32 cellular contexts compared by ENCODE assay signal in the genomic region with DNA sequence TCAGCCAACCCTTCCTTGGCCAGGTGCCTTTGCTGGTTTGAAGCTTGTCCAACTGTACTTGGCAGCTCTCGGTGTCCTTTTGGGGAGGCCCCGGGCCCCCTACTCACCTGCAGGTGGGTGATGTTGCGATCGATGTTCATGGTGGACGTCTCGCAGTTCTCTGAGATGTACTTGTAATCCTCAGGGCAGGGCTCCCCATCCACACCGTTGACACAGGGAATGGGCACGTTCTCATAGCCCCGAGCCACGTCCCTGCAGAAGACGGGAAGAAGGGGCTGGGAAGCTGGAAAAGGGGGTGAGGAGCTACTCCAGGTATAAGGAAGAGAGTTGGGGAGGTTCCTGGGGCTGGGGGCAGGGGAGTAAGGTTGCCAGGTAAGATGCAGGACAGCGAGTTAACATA. TPM values are rescaled to one million over a fixed set of nuclear protein-coding genes. Genes with fewer than 3 reads are reported as not detected.
"Had no signal": no experiment of that assay in that cellular context is flagged by ENCODE, and none has a peak within 500 bp of the region (broad histone marks: within the 10 kb centered on the region; RNA-seq: fewer than 3 reads in every experiment).

No MANE protein-coding gene starts in this region.

- FAIRE-seq: TTC549 had no signal

- H3K27me3 ChIP-seq: ascending aorta, cardiac muscle cell had no signal

- H3K27ac ChIP-seq: ascending aorta, cardiac muscle cell, VCaP had no signal

- H3K9me3 ChIP-seq: ascending aorta had no signal

- ATAC-seq: activated CD4-positive, alpha-beta T cell treated with anti-CD3 and anti-CD28 coated beads for 36 hours; activated CD4-positive, CD25-positive, alpha-beta regulatory T cell treated with anti-CD3 and anti-CD28 coated beads, Interleukin-2, amount 50 U/mL, for 24 hours; activated CD8-positive, alpha-beta memory T cell treated with anti-CD3 and anti-CD28 coated beads, Interleukin-2, amount 10 ng/mL, durations not matched to agents 7 days and 5 days; activated CD8-positive, alpha-beta T cell treated with anti-CD3 and anti-CD28 coated beads, Interleukin-2, amount 10 ng/mL, durations not matched to agents 7 days and 5 days; activated naive CD8-positive, alpha-beta T cell treated with anti-CD3 and anti-CD28 coated beads, Interleukin-2, amount 50 U/mL, for 24 hours; WTC11 had no signal

- H3K4me1 ChIP-seq: ascending aorta had no signal

- DNase-seq: activated CD4-positive, alpha-beta memory T cell treated with anti-CD3 and anti-CD28 coated beads, Interleukin-2, amount 10 ng/mL, durations not matched to agents 7 days and 5 days; activated CD4-positive, alpha-beta T cell treated with anti-CD3 and anti-CD28 coated beads for 1 hour; activated CD4-positive, alpha-beta T cell treated with anti-CD3 and anti-CD28 coated beads for 36 hours; activated CD4-positive, alpha-beta T cell treated with anti-CD3 and anti-CD28 coated beads for 48 hours; activated CD4-positive, alpha-beta T cell treated with anti-CD3 and anti-CD28 coated beads, Interleukin-2, amount 10 ng/mL, durations not matched to agents 7 days and 5 days; activated CD4-positive, alpha-beta T cell treated with anti-CD3 and anti-CD28 coated beads, Interleukin-2, amount 50 U/mL, for 48 hours; activated CD4-positive, CD25-positive, alpha-beta regulatory T cell; activated CD8-positive, alpha-beta memory T cell treated with anti-CD3 and anti-CD28 coated beads for 24 hours; activated CD8-positive, alpha-beta memory T cell treated with anti-CD3 and anti-CD28 coated beads, Interleukin-2, amount 10 ng/mL, durations not matched to agents 7 days and 5 days; activated CD8-positive, alpha-beta memory T cell treated with anti-CD3 and anti-CD28 coated beads, Interleukin-2, amount 50 U/mL, for 48 hours; activated CD8-positive, alpha-beta T cell treated with anti-CD3 and anti-CD28 coated beads, Interleukin-2, amount 10 ng/mL, durations not matched to agents 7 days and 5 days; activated effector memory CD4-positive, alpha-beta T cell treated with Interleukin-2 at 50 U/mL for 16 hours; activated gamma-delta T cell; activated naive CD4-positive, alpha-beta T cell treated with anti-CD3 and anti-CD28 coated beads, Interleukin-2, amount 10 ng/mL, durations not matched to agents 7 days and 5 days; activated naive CD4-positive, alpha-beta T cell treated with Interleukin-2 at 50 U/mL for 16 hours; activated naive CD8-positive, alpha-beta T cell treated with anti-CD3 and anti-CD28 coated beads, Interleukin-2, amount 10 ng/mL, durations not matched to agents 7 days and 5 days; activated naive CD8-positive, alpha-beta T cell treated with anti-CD3 and anti-CD28 coated beads, Interleukin-2, amount 50 U/mL, for 24 hours; activated T-cell treated with anti-CD3 and anti-CD28 coated beads, Interleukin-2, amount 50 U/mL, for 24 hours; activated T-cell treated with anti-CD3 and anti-CD28 coated beads, Interleukin-2, amount 50 U/mL, for 48 hours; amygdala; anterior cingulate cortex; caudate nucleus; cerebellar nuclear complex; T-helper 2 cell; T-helper 9 cell had no signal

- H3K4me3 ChIP-seq: ascending aorta, cardiac muscle cell had no signal

RNA-seq across cellular contexts. Expression of a gene that starts 4.9 kb away (rescaled TPM):
- total RNA-seq: activated CD8-positive, alpha-beta memory T cell treated with anti-CD3 and anti-CD28 coated beads, Interleukin-2, amount 10 ng/mL, durations not matched to agents 7 days and 5 days; activated naive CD8-positive, alpha-beta T cell treated with anti-CD3 and anti-CD28 coated beads, Interleukin-2, amount 10 ng/mL, durations not matched to agents 7 days and 5 days; ascending aorta; cardiac muscle cell; chondrocyte had no signal

RNA-seq across cellular contexts. Expression of a gene that starts 18.2 kb away (rescaled TPM):
- polyA plus RNA-seq: cardiac muscle cell had no signal
